In genomic region chr2:140247451-140248205, GRCh38 we compare ENCODE assay signal across 20 cellular contexts.
A peak's percentile ranks its signal among the peaks of the same experiment; 100 is the strongest.
DNase-seq lines count a peak whose midpoint lies in the region; ATAC-seq and TF ChIP-seq lines count a peak whose summit lies in the region.
"Had no signal": no experiment of that assay in that cellular context is flagged by ENCODE, and none has a peak within 500 bp of the region (broad histone marks: within the 10 kb centered on the region; RNA-seq: fewer than 3 reads in every experiment).

No MANE protein-coding gene starts in this region.

- peak; percentile 1 for DNase-seq in AG09319 (ENCODE audit: extremely low read depth, low read depth)
- peak; percentile 64 for DNase-seq in NCI-H446 treated with DMSO at 0.1 percent for 48 hours (lab: John Stamatoyannopoulos, UW)
- peak; percentile 78 for DNase-seq in fibroblast of pulmonary artery (ENCODE audit: low read depth)
- DNase-seq in sciatic nerve (ENCODE audit: low spot score): no peak
- DNase-seq in NCI-H2227 (lab: John Stamatoyannopoulos, UW; ENCODE audit: unreplicated experiment): no peak
- no peak for DNase-seq in NCI-H748 (lab: John Stamatoyannopoulos, UW; ENCODE audit: unreplicated experiment)
- DNase-seq in T-helper 2 cell: no peak
- DNase-seq: activated CD4-positive, alpha-beta T cell treated with anti-CD3 and anti-CD28 coated beads, Interleukin-2, amount 50 U/mL, for 1 hour; activated CD8-positive, alpha-beta memory T cell treated with anti-CD3 and anti-CD28 coated beads, Interleukin-2, amount 50 U/mL, for 4 hours; activated naive CD8-positive, alpha-beta T cell treated with anti-CD3 and anti-CD28 coated beads, Interleukin-2, amount 10 ng/mL, durations not matched to agents 7 days and 5 days; CD4-positive, alpha-beta memory T cell; DMS153; GF-D8; NCI-H1417 treated with DMSO at 0.1 percent for 48 hours; SHP77; T-cell had no signal

- intact Hi-C loops in sciatic nerve (cut with DNase I): no loop called here

- no peak overlapping the region for H3K4me3 ChIP-seq in fibroblast of pulmonary artery (replicated peaks; ENCODE audit: low read depth, low read length)
- H3K4me3 ChIP-seq: GM12878, prostate gland, vagina had no signal

- ATAC-seq in sciatic nerve (peak; percentile 66), HG02798 (IDR thresholded peaks at IDR 0.05; ENCODE audit: poor library complexity, unreplicated experiment) (no peak)
- ATAC-seq: GM12878, T-cell had no signal

- TF ChIP-seq CTCF in AG09319 (IDR thresholded peaks at IDR 0.05; ENCODE audit: low read depth, low read length) (no peak), fibroblast of pulmonary artery (IDR thresholded peaks at IDR 0.05; ENCODE audit: low read length, missing control alignments) (no peak)

Comparison
In these comparisons a context has a peak if more than half of its experiments do, and no peak if none do; other contexts are left out.
1. DNase-seq: peak in AG09319 (single experiment), NCI-H446 treated with DMSO at 0.1 percent for 48 hours (single experiment) and fibroblast of pulmonary artery (single experiment); none in sciatic nerve (single experiment), NCI-H2227 (single experiment), NCI-H748 (single experiment) and T-helper 2 cell (0 of 5).